In the genomic region with DNA sequence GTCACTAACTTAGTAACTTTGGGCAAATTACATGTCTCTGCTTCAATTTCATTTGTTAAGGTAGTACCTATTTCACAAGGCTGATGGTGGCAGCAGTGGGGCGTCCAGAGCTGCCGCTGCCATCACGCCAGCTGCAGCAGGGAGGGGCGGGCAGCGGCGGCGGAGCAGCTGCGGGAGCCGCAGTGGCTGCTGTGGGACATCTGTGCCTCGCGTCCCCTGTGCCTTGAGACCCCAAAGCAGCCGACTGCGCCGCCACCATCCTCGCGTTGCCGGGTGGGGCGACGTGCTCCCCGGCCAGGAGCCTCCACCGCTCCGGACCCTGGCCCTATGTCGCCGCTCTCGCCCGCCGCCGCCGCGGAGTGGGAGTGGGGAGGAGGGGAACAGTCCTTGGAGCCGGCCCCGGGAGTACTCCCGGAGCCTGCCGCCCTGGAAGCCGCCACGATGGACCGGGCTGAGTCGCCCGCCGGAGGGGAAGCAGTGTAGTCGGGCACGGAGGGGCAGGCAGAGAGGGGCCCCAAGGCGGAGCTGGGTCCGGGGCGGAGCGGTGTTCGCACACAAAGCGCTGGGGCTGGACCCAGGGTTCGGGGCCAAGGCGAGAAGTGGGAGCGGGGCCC, we compare ENCODE assay signal across 8 cellular contexts. TPM values are rescaled to one million over a fixed set of nuclear protein-coding genes. Genes with fewer than 3 reads are reported as not detected.
DNase-seq lines count a peak whose midpoint lies in the region; ATAC-seq and TF ChIP-seq lines count a peak whose summit lies in the region.

No MANE protein-coding gene starts in this region.

- ATAC-seq in GM21447 (IDR thresholded peaks at IDR 0.05; ENCODE audit: unreplicated experiment) (peak; percentile 61), GM21390 (IDR thresholded peaks at IDR 0.05; ENCODE audit: unreplicated experiment) (no peak)
- ATAC-seq in activated CD8-positive, alpha-beta T cell treated with anti-CD3 and anti-CD28 coated beads, Interleukin-2, amount 10 ng/mL, durations not matched to agents 7 days and 5 days, result peak; percentile 93

- H3K27ac Mint-ChIP-seq in activated CD8-positive, alpha-beta T cell treated with anti-CD3 and anti-CD28 coated beads, Interleukin-2, amount 10 ng/mL, durations not matched to agents 7 days and 5 days, result no peak overlapping the region
- peak overlapping the region; percentile 93 for H3K27ac Mint-ChIP-seq in endodermal cell

- peak overlapping the region; percentile 82 for H3K9ac ChIP-seq in endodermal cell (ENCODE audit: extremely low read depth, low read length, poor library complexity, severe bottlenecking)

- CTCF ChIA-PET in activated CD8-positive, alpha-beta T cell treated with anti-CD3 and anti-CD28 coated beads, Interleukin-2, amount 10 ng/mL, durations not matched to agents 7 days and 5 days (lab: Charles Lee), result interaction anchor here (0.6 to 2.0 kb wide), 21 partner anchors 8 to 1131 kb away, joined by 3 to 14 read pairs (median 4); partner anchors contain the start of gene M6PR

- peaks cover 27% of the 10 kb centered on the region for H3K27me3 Mint-ChIP-seq in activated CD8-positive, alpha-beta T cell treated with anti-CD3 and anti-CD28 coated beads, Interleukin-2, amount 10 ng/mL, durations not matched to agents 7 days and 5 days (ENCODE audit: low read depth)
- H3K27me3 Mint-ChIP-seq in endodermal cell (ENCODE audit: insufficient read depth), result peaks cover 6% of the 10 kb centered on the region

- H3K27me3 ChIP-seq in endodermal cell (ENCODE audit: control insufficient read depth, insufficient read depth, low read length, poor library complexity, severe bottlenecking), result no peaks in the 10 kb centered on the region

- WGBS in endodermal cell (ENCODE audit: insufficient coverage in 1 of 2, insufficient read length in 1 of 2), 2 experiments, result 0 to 1% methylated on average over 14 to 51 of the region's 51 CpGs

- H3K27ac ChIP-seq in endodermal cell (ENCODE audit: low read depth, low read length), result peak overlapping the region; percentile 68

- H3K9me3 ChIP-seq in endodermal cell (ENCODE audit: control insufficient read depth, low read length), result peaks cover 8% of the 10 kb centered on the region

- H3K4me1 Mint-ChIP-seq in activated CD8-positive, alpha-beta T cell treated with anti-CD3 and anti-CD28 coated beads, Interleukin-2, amount 10 ng/mL, durations not matched to agents 7 days and 5 days (ENCODE audit: low read depth), result peaks cover 3% of the 10 kb centered on the region
- H3K4me1 Mint-ChIP-seq in endodermal cell, result peaks cover 15% of the 10 kb centered on the region

- no peaks in the 10 kb centered on the region for H3K36me3 ChIP-seq in endodermal cell (ENCODE audit: control insufficient read depth, insufficient read depth, low read length)

- POLR2A ChIA-PET in activated CD8-positive, alpha-beta T cell treated with anti-CD3 and anti-CD28 coated beads, Interleukin-2, amount 10 ng/mL, durations not matched to agents 7 days and 5 days (lab: Charles Lee), result interaction anchor here (0.5 to 0.9 kb wide), 3 partner anchors 67 to 206 kb away, joined by 3 read pairs; partner anchors contain the start of gene M6PR

- no peaks in the 10 kb centered on the region for H3K4me1 ChIP-seq in endodermal cell (ENCODE audit: control insufficient read depth, insufficient read depth, low read length)

- H3K9me3 Mint-ChIP-seq in activated CD8-positive, alpha-beta T cell treated with anti-CD3 and anti-CD28 coated beads, Interleukin-2, amount 10 ng/mL, durations not matched to agents 7 days and 5 days (ENCODE audit: insufficient read depth), result no peaks in the 10 kb centered on the region
- no peaks in the 10 kb centered on the region for H3K9me3 Mint-ChIP-seq in endodermal cell

- peak overlapping the region; percentile 81 for H3K4me3 ChIP-seq in endodermal cell (ENCODE audit: low read length)

- peak overlapping the region; percentile 71 for H3K4me3 Mint-ChIP-seq in activated CD8-positive, alpha-beta T cell treated with anti-CD3 and anti-CD28 coated beads, Interleukin-2, amount 10 ng/mL, durations not matched to agents 7 days and 5 days
- H3K4me3 Mint-ChIP-seq in endodermal cell, result peak overlapping the region; percentile 78

- peak; percentile 85 for TF ChIP-seq CTCF in endodermal cell (conservative IDR thresholded peaks at IDR 0.05)

- DNase-seq in C1 segment of cervical spinal cord (lab: John Stamatoyannopoulos, UW), result peak in 12 of 14 donors; percentile 39 to 77 (median 56)
- peak; percentile 22 for DNase-seq in NCI-H2227 treated with DMSO at 0.1 percent for 48 hours (lab: John Stamatoyannopoulos, UW)
- DNase-seq in activated CD8-positive, alpha-beta T cell treated with anti-CD3 and anti-CD28 coated beads, Interleukin-2, amount 10 ng/mL, durations not matched to agents 7 days and 5 days, result peak; percentile 71
- DNase-seq in endodermal cell, result peak; percentile 92
- DNase-seq in medulla oblongata (ENCODE audit: extremely low spot score), result peak; percentile 86
- DNase-seq in stimulated activated CD4-positive, alpha-beta T cell treated with anti-CD3 and anti-CD28 coated beads, TNF-alpha, amount 100 ng/mL, for 48 hours (ENCODE audit: low read depth in 3 of 3), result peak in 2 of 3 donors; percentile 19 to 35

- no peaks in the 10 kb centered on the region for H3K36me3 Mint-ChIP-seq in activated CD8-positive, alpha-beta T cell treated with anti-CD3 and anti-CD28 coated beads, Interleukin-2, amount 10 ng/mL, durations not matched to agents 7 days and 5 days (ENCODE audit: low read depth)
- no peaks in the 10 kb centered on the region for H3K36me3 Mint-ChIP-seq in endodermal cell (ENCODE audit: low read depth)

RNA-seq across cellular contexts. Expression of gene A2M, which starts 51.4 kb away (rescaled TPM):
- not detected for total RNA-seq in activated CD8-positive, alpha-beta T cell treated with anti-CD3 and anti-CD28 coated beads, Interleukin-2, amount 10 ng/mL, durations not matched to agents 7 days and 5 days
- under 1 TPM in 1 of 2 donors, not detected in 1; 0.66 TPM for total RNA-seq in endodermal cell
- 84.9 TPM for polyA plus RNA-seq in endodermal cell (2013, experiment 1 of 2)
- 131 TPM for polyA plus RNA-seq in endodermal cell (2013, experiment 2 of 2)

Comparison
In these comparisons a context has a peak if more than half of its experiments do, and no peak if none do; other contexts are left out.
1. DNase-seq: peak in every context shown above with its lines; median percentile 92 in endodermal cell; 86 in medulla oblongata; 71 in activated CD8-positive, alpha-beta T cell treated with anti-CD3 and anti-CD28 coated beads, Interleukin-2, amount 10 ng/mL, durations not matched to agents 7 days and 5 days; 56 in C1 segment of cervical spinal cord; 27 in stimulated activated CD4-positive, alpha-beta T cell treated with anti-CD3 and anti-CD28 coated beads, TNF-alpha, amount 100 ng/mL, for 48 hours; 22 in NCI-H2227 treated with DMSO at 0.1 percent for 48 hours.